ENCODE assay signal across 8 cellular contexts in genomic region chr17:40717776-40718175, GRCh38. TPM values are rescaled to one million over a fixed set of nuclear protein-coding genes. Genes with fewer than 3 reads are reported as not detected.
"Had no signal": no experiment of that assay in that cellular context is flagged by ENCODE, and none has a peak within 500 bp of the region (broad histone marks: within the 10 kb centered on the region; RNA-seq: fewer than 3 reads in every experiment).

No MANE protein-coding gene starts in this region.

- H3K27ac ChIP-seq: GM23248 had no signal

- H3K4me3 ChIP-seq: GM23248, K562 had no signal

- DNase-seq: GM23248, H9, HCEC 1CT, IMR-90, KG1 had no signal

- H3K9ac ChIP-seq: GM23248 had no signal

- H3K4me3 Mint-ChIP-seq: H9 had no signal

- H3K27ac Mint-ChIP-seq: H9 had no signal

- ATAC-seq: K562 had no signal

- H2AFZ ChIP-seq: GM23248 had no signal

RNA-seq across cellular contexts. Expression of gene KRT24, which starts 14.2 kb away (rescaled TPM):
- total RNA-seq: GM23248, H1, H9, HT-29, IMR-90, K562 had no signal
- polyA plus RNA-seq: GM23248, H1, IMR-90, K562 had no signal

RNA-seq across cellular contexts. Expression of gene KRT25, which starts 37.4 kb away (rescaled TPM):
- total RNA-seq: GM23248, H1, H9, HT-29, IMR-90, K562 had no signal
- polyA plus RNA-seq: GM23248, H1, IMR-90, K562 had no signal

RNA-seq across cellular contexts. Expression of gene KRT222, which starts 52.8 kb away (rescaled TPM):
- total RNA-seq: GM23248, HT-29, IMR-90 had no signal
- polyA plus RNA-seq: GM23248, IMR-90 had no signal

RNA-seq across cellular contexts. Expression of gene KRT26, which starts 54.2 kb away (rescaled TPM):
- total RNA-seq: GM23248, H1, H9, HT-29, IMR-90, K562 had no signal
- polyA plus RNA-seq: GM23248, H1, IMR-90, K562 had no signal
